25 cellular contexts compared by ENCODE assay signal in the genomic region with DNA sequence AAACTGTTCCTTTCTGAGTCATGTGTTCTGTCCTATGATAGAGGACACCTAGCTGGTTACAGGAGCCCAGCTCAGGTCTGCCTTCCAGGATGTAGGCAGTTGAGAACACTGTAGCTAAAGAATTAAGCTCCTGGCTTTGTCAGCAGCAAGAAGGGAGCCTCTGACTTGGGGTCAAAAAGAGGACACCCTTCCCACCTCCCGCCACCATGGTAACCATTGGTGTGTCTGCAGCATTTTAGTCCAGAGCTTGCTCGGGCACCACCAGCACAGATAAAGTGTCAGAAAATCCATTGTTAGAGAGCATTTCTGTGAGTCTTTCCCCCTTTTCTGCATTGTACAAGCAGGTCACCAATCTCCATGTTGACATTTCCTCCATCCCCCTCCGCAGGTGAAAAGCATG.
"Had no signal": no experiment of that assay in that cellular context is flagged by ENCODE, and none has a peak within 500 bp of the region (broad histone marks: within the 10 kb centered on the region; RNA-seq: fewer than 3 reads in every experiment).

No MANE protein-coding gene starts in this region.

- H3K4me3 ChIP-seq: ascending aorta, body of pancreas, cardiac muscle cell had no signal

- H3K4me1 Mint-ChIP-seq: IgD-negative memory B cell had no signal

- DNase-seq: activated CD4-positive, alpha-beta T cell treated with anti-CD3 and anti-CD28 coated beads, Interleukin-2, amount 50 U/mL, for 1 hour; activated CD4-positive, CD25-positive, alpha-beta regulatory T cell; activated CD8-positive, alpha-beta memory T cell treated with anti-CD3 and anti-CD28 coated beads, Interleukin-2, amount 50 U/mL, for 4 hours; activated CD8-positive, alpha-beta T cell treated with anti-CD3 and anti-CD28 coated beads for 36 hours; activated effector memory CD4-positive, alpha-beta T cell treated with Interleukin-2 at 50 U/mL for 16 hours; activated naive CD4-positive, alpha-beta T cell; amniotic stem cell; body of pancreas; KG1; NCI-H1048; NCI-H146; NCI-H187 treated with DMSO at 0.1 percent for 48 hours; NCI-H2081 treated with DMSO at 0.1 percent for 48 hours; NCI-H2171 treated with DMSO at 0.1 percent for 48 hours; NCI-H345; NCI-H510A; NCI-H526 treated with DMSO at 0.1 percent for 48 hours; NCI-H82; SIG-M5; T-helper 17 cell; T-helper 9 cell had no signal

- H3K9me3 Mint-ChIP-seq: activated CD8-positive, alpha-beta T cell treated with anti-CD3 and anti-CD28 coated beads for 36 hours; activated T-helper 1 cell treated with anti-CD3 and anti-CD28 coated beads, Interleukin-12 subunit alpha, Interleukin-12 subunit beta, Interleukin-2, Interleukin-4 antibody, amounts not matched to agents 30 ng/mL and 10 ng/mL and 1 ng/mL, durations not matched to agents 14 hours and 24 hours and 36 hours; IgD-negative memory B cell had no signal

- H3K36me3 Mint-ChIP-seq: IgD-negative memory B cell had no signal

- ATAC-seq: activated CD8-positive, alpha-beta T cell treated with anti-CD3 and anti-CD28 coated beads for 36 hours; body of pancreas; T-helper 17 cell had no signal

- H3K4me3 Mint-ChIP-seq: activated CD8-positive, alpha-beta T cell treated with anti-CD3 and anti-CD28 coated beads for 36 hours; activated T-helper 1 cell treated with anti-CD3 and anti-CD28 coated beads, Interleukin-12 subunit alpha, Interleukin-12 subunit beta, Interleukin-2, Interleukin-4 antibody, amounts not matched to agents 30 ng/mL and 10 ng/mL and 1 ng/mL, durations not matched to agents 14 hours and 24 hours and 36 hours; IgD-negative memory B cell; T-helper 17 cell had no signal

- H3K27ac Mint-ChIP-seq: activated CD8-positive, alpha-beta T cell treated with anti-CD3 and anti-CD28 coated beads for 36 hours; activated T-helper 1 cell treated with anti-CD3 and anti-CD28 coated beads, Interleukin-12 subunit alpha, Interleukin-12 subunit beta, Interleukin-2, Interleukin-4 antibody, amounts not matched to agents 30 ng/mL and 10 ng/mL and 1 ng/mL, durations not matched to agents 14 hours and 24 hours and 36 hours; T-helper 17 cell had no signal

- H3K27me3 Mint-ChIP-seq: activated CD8-positive, alpha-beta T cell treated with anti-CD3 and anti-CD28 coated beads for 36 hours; IgD-negative memory B cell; T-helper 17 cell had no signal
